8 cellular contexts compared by ENCODE assay signal in the genomic region with DNA sequence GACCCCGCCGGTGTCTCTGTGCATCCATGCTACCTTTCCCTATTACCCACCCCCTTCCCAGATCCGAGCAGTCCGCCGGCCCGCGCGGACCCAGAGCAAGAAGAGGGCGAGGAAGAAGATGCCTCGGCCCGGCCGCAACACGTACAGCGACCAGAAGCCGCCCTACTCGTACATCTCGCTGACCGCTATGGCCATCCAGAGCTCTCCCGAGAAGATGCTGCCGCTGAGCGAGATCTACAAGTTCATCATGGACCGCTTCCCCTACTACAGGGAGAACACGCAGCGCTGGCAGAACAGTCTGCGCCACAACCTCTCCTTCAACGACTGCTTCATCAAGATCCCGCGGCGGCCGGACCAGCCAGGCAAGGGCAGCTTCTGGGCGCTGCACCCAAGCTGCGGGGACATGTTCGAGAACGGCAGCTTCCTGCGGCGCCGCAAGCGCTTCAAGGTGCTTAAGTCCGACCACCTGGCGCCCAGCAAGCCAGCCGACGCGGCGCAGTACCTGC. TPM values are rescaled to one million over a fixed set of nuclear protein-coding genes. Genes with fewer than 3 reads are reported as not detected.
DNase-seq lines count a peak whose midpoint lies in the region; ATAC-seq lines count a peak whose summit lies in the region.

No MANE protein-coding gene starts in this region.

- H3K27ac ChIP-seq in right cardiac atrium (ENCODE audit: low read length), result no peak overlapping the region
- no peak overlapping the region for H3K27ac ChIP-seq in mesendoderm (ENCODE audit: low read depth, low read length)

- H3K9me3 Mint-ChIP-seq in activated naive CD4-positive, alpha-beta T cell treated with anti-CD3 and anti-CD28 coated beads, Interleukin-2, amount 50 U/mL, for 24 hours, result peaks cover 16% of the 10 kb centered on the region

- peaks cover 13% of the 10 kb centered on the region for H3K4me1 ChIP-seq in right cardiac atrium (ENCODE audit: control insufficient read depth, insufficient read depth, low read length)
- peaks cover 3% of the 10 kb centered on the region for H3K4me1 ChIP-seq in mesendoderm (ENCODE audit: control insufficient read depth, low read depth, low read length)

- no peak overlapping the region for H4K5ac ChIP-seq in mesendoderm (ENCODE audit: low read length)

- H3K36me3 ChIP-seq in mesendoderm (ENCODE audit: control insufficient read depth, insufficient read depth, low read length), result no peaks in the 10 kb centered on the region

- no peak overlapping the region for H3K4ac ChIP-seq in mesendoderm (ENCODE audit: low read depth, low read length)

- intact Hi-C loops in right cardiac atrium (cut with DNase I) (no loop called here), left cardiac atrium (cut with DNase I) (no loop called here)

- no peak overlapping the region for H3K23ac ChIP-seq in mesendoderm (ENCODE audit: low read length)

- H3K18ac ChIP-seq in mesendoderm (ENCODE audit: low read length), result no peak overlapping the region

- no peak overlapping the region for H4K8ac ChIP-seq in mesendoderm (ENCODE audit: low read depth, low read length)

- peaks cover 40% of the 10 kb centered on the region for H3K4me1 Mint-ChIP-seq in activated naive CD4-positive, alpha-beta T cell treated with anti-CD3 and anti-CD28 coated beads, Interleukin-2, amount 50 U/mL, for 24 hours

- peaks cover 76% of the 10 kb centered on the region for H3K27me3 Mint-ChIP-seq in activated naive CD4-positive, alpha-beta T cell treated with anti-CD3 and anti-CD28 coated beads, Interleukin-2, amount 50 U/mL, for 24 hours

- H2BK5ac ChIP-seq in mesendoderm (ENCODE audit: low read length), result no peak overlapping the region

- WGBS in right cardiac atrium, result 2% methylated on average over 44 of the region's 44 CpGs
- no CpG with 5 or more reads among the region's 44 CpGs for WGBS in mesendoderm (ENCODE audit: extremely low coverage, insufficient coverage, low lambda C conversion rate)

- no peaks in the 10 kb centered on the region for H3K79me2 ChIP-seq in mesendoderm (ENCODE audit: control insufficient read depth, insufficient read depth, low read length)

- H2BK120ac ChIP-seq in mesendoderm (ENCODE audit: low read depth, low read length), result no peak overlapping the region

- peak overlapping the region; percentile 91 for H3K4me3 Mint-ChIP-seq in activated naive CD4-positive, alpha-beta T cell treated with anti-CD3 and anti-CD28 coated beads, Interleukin-2, amount 50 U/mL, for 24 hours

- H3K56ac ChIP-seq in mesendoderm (ENCODE audit: low read length), result peak overlapping the region; percentile 45

- no peak overlapping the region for H2BK15ac ChIP-seq in mesendoderm (replicated peaks; ENCODE audit: low read depth)

- no peak overlapping the region for H3K9ac ChIP-seq in mesendoderm (ENCODE audit: low read length)

- H3K27ac Mint-ChIP-seq in activated naive CD4-positive, alpha-beta T cell treated with anti-CD3 and anti-CD28 coated beads, Interleukin-2, amount 50 U/mL, for 24 hours, result peak overlapping the region; percentile 17

- no peaks in the 10 kb centered on the region for H3K27me3 ChIP-seq in right cardiac atrium (ENCODE audit: control insufficient read depth, insufficient read depth)
- peaks cover 42% of the 10 kb centered on the region for H3K27me3 ChIP-seq in mesendoderm (ENCODE audit: insufficient read depth, low read length, poor library complexity)

- H3K4me3 ChIP-seq in right cardiac atrium (ENCODE audit: low read length), result peak overlapping the region; percentile 11
- H3K4me3 ChIP-seq in mesendoderm (ENCODE audit: low read length), result no peak overlapping the region

- ATAC-seq in right cardiac atrium (no peak), left cardiac atrium (no peak), GM19397 (IDR thresholded peaks at IDR 0.05; ENCODE audit: unreplicated experiment) (no peak), GM21447 (IDR thresholded peaks at IDR 0.05; ENCODE audit: unreplicated experiment) (no peak), HG03457 (IDR thresholded peaks at IDR 0.05; ENCODE audit: unreplicated experiment) (no peak)

- H3K79me1 ChIP-seq in mesendoderm (ENCODE audit: low read length), result no peaks in the 10 kb centered on the region

- H3K9me3 ChIP-seq in right cardiac atrium (ENCODE audit: control insufficient read depth, low read length), result no peaks in the 10 kb centered on the region

- DNase-seq in right cardiac atrium (no peak), left cardiac atrium (no peak), mesendoderm (peak; percentile 78)
- DNase-seq in activated CD4-positive, CD25-positive, alpha-beta regulatory T cell treated with anti-CD3 and anti-CD28 coated beads, Interleukin-2, amount 50 U/mL, for 72 hours, result no peak

- peak overlapping the region; percentile 90 for H3K4me2 ChIP-seq in mesendoderm (ENCODE audit: low read length)

- H2AK5ac ChIP-seq in mesendoderm (ENCODE audit: low read length), result no peak overlapping the region

- peaks cover 10% of the 10 kb centered on the region for H3K36me3 Mint-ChIP-seq in activated naive CD4-positive, alpha-beta T cell treated with anti-CD3 and anti-CD28 coated beads, Interleukin-2, amount 50 U/mL, for 24 hours

RNA-seq across cellular contexts. Expression of a gene that starts 0.8 kb away (rescaled TPM):
- not detected for total RNA-seq in right cardiac atrium
- polyA plus RNA-seq in right cardiac atrium, result not detected
- not detected for total RNA-seq in left cardiac atrium
- polyA plus RNA-seq in mesendoderm (2013, experiment 1 of 2), result 4.7 TPM
- polyA plus RNA-seq in mesendoderm (2013, experiment 2 of 2), result 5.5 TPM
